14 cellular contexts compared by ENCODE assay signal in the genomic region with DNA sequence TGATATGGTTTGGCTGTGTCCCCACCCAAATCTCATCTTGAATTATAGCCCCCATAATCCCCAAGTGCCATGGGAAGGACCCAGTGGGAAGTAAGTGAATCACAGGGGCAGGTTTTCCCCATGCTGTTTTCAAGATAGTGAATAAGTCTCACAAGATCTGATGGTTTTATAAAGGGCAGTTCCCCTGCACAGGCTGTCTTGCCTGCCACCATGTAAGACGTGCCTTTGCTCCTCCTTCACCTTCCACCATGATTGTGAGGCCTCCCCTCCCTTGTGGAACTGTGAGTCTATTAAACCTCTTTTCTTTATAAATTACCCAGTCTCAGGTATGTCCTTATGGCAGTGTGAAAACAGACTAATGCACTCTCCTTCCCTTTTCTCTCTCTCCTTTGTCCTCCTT. TPM values are rescaled to one million over a fixed set of nuclear protein-coding genes. Genes with fewer than 3 reads are reported as not detected.
"Had no signal": no experiment of that assay in that cellular context is flagged by ENCODE, and none has a peak within 500 bp of the region (broad histone marks: within the 10 kb centered on the region; RNA-seq: fewer than 3 reads in every experiment).

No MANE protein-coding gene starts in this region.

RNA-seq across cellular contexts. Expression of a gene that starts 27.1 kb away (rescaled TPM):
- total RNA-seq: activated B cell treated with CpG ODN at 0.5 μM for 24 hours; activated CD4-positive, alpha-beta memory T cell treated with anti-CD3 and anti-CD28 coated beads for 36 hours; activated CD4-positive, alpha-beta memory T cell treated with anti-CD3 and anti-CD28 coated beads, Interleukin-2, amount 10 ng/mL, durations not matched to agents 7 days and 5 days; activated CD4-positive, alpha-beta T cell treated with anti-CD3 and anti-CD28 coated beads for 36 hours; activated CD4-positive, alpha-beta T cell treated with anti-CD3 and anti-CD28 coated beads, Interleukin-2, amount 10 ng/mL, durations not matched to agents 24 days and 14 days; activated CD4-positive, alpha-beta T cell treated with anti-CD3 and anti-CD28 coated beads, Interleukin-2, amount 10 ng/mL, durations not matched to agents 7 days and 5 days; activated CD8-positive, alpha-beta memory T cell treated with anti-CD3 and anti-CD28 coated beads for 36 hours; activated CD8-positive, alpha-beta memory T cell treated with anti-CD3 and anti-CD28 coated beads, Interleukin-2, amount 10 ng/mL, durations not matched to agents 7 days and 5 days; activated CD8-positive, alpha-beta T cell treated with anti-CD3 and anti-CD28 coated beads for 36 hours; activated CD8-positive, alpha-beta T cell treated with anti-CD3 and anti-CD28 coated beads, Interleukin-2, amount 10 ng/mL, durations not matched to agents 7 days and 5 days; T-helper 1 cell treated with Interleukin-12 subunit alpha and Interleukin-12 subunit beta and Interleukin-4 antibody, amounts not matched to agents 30 ng/mL and 1 ng/mL, for 36 hours; T-helper 17 cell; T-helper 2 cell treated with Interferon-gamma antibody and Interleukin-4, amounts not matched to agents 100 ng/mL and 5 ng/mL, for 36 hours; WTC11 had no signal
